ENCODE assay signal across 22 cellular contexts in genomic region chr3:171851685-171852084, GRCh38. TPM values are rescaled to one million over a fixed set of nuclear protein-coding genes. Genes with fewer than 3 reads are reported as not detected.
DNase-seq lines count a peak whose midpoint lies in the region; ATAC-seq and TF ChIP-seq lines count a peak whose summit lies in the region.
"Had no signal": no experiment of that assay in that cellular context is flagged by ENCODE, and none has a peak within 500 bp of the region (broad histone marks: within the 10 kb centered on the region; RNA-seq: fewer than 3 reads in every experiment).

No MANE protein-coding gene starts in this region.

- DNase-seq in NOMO-1 treated with DMSO at 0.1 percent for 48 hours (lab: John Stamatoyannopoulos, UW; ENCODE audit: unreplicated experiment): peak; percentile 67
- DNase-seq in NOMO-1 treated with dmso at 0.1 percent for 144 hours (lab: John Stamatoyannopoulos, UW; ENCODE audit: unreplicated experiment): no peak
- DNase-seq in astrocyte of the hippocampus (ENCODE audit: low read depth, low spot score): peak; percentile 41
- peak; percentile 98 for DNase-seq in glomerular endothelial cell (ENCODE audit: extremely low read depth, low read depth, low spot score)
- no peak for DNase-seq in smooth muscle cell (lab: John Stamatoyannopoulos, UW; ENCODE audit: unreplicated experiment)
- DNase-seq in DMS114 treated with DMSO at 0.1 percent for 48 hours (lab: John Stamatoyannopoulos, UW; ENCODE audit: unreplicated experiment): no peak
- DNase-seq: activated CD4-positive, alpha-beta T cell treated with anti-CD3 and anti-CD28 coated beads, Interleukin-2, amount 10 ng/mL, durations not matched to agents 7 days and 5 days; activated CD8-positive, alpha-beta memory T cell treated with anti-CD3 and anti-CD28 coated beads, Interleukin-2, amount 50 U/mL, for 48 hours; activated gamma-delta T cell treated with Interleukin-2 at 50 U/mL for 16 hours; amygdala; DMS153; natural killer cell; NCI-H2081; NCI-H69 had no signal

- peaks cover 8% of the 10 kb centered on the region for H3K4me1 ChIP-seq in smooth muscle cell (ENCODE audit: low read depth)

- no peaks in the 10 kb centered on the region for H3K36me3 ChIP-seq in smooth muscle cell (ENCODE audit: low read depth)

- ATAC-seq in HG02970 (IDR thresholded peaks at IDR 0.05; ENCODE audit: low FRiP score, unreplicated experiment) (no peak), HG03442 (IDR thresholded peaks at IDR 0.05; ENCODE audit: unreplicated experiment) (no peak)
- ATAC-seq: natural killer cell, Panc1 had no signal

- H3F3A ChIP-seq in smooth muscle cell (ENCODE audit: low read depth): peaks cover 18% of the 10 kb centered on the region

- WGBS in smooth muscle cell (ENCODE audit: low lambda C conversion rate): 41% methylated on average over 5 of the region's 5 CpGs

- H4K20me1 ChIP-seq in smooth muscle cell (ENCODE audit: low read depth): no peaks in the 10 kb centered on the region

- H3K9me3 ChIP-seq in smooth muscle cell (replicated peaks; ENCODE audit: low read depth): peaks cover 5% of the 10 kb centered on the region

- H3K79me2 ChIP-seq in smooth muscle cell (ENCODE audit: low read depth): no peaks in the 10 kb centered on the region

- no peak for TF ChIP-seq CTCF in smooth muscle cell (IDR thresholded peaks at IDR 0.05; ENCODE audit: borderline replicate concordance, insufficient read depth, poor library complexity, severe bottlenecking)

- H3K4me3 ChIP-seq in smooth muscle cell: no peak overlapping the region

- peak overlapping the region; percentile 79 for H3K27ac ChIP-seq in smooth muscle cell (ENCODE audit: low read depth)
- H3K27ac ChIP-seq: 22Rv1, C4-2B had no signal

- H3K9ac ChIP-seq in smooth muscle cell (ENCODE audit: low read depth): no peak overlapping the region

- H3K4me2 ChIP-seq in smooth muscle cell: peak overlapping the region; percentile 42

- H3K27me3 ChIP-seq in smooth muscle cell (ENCODE audit: low read depth): no peaks in the 10 kb centered on the region

- no peak overlapping the region for H2AFZ ChIP-seq in smooth muscle cell (ENCODE audit: low read depth)

RNA-seq across cellular contexts. Expression of gene TMEM212, which starts 8.5 kb away (rescaled TPM):
- total RNA-seq in glomerular endothelial cell: not detected in 2 replicates
- not detected in 2 replicates for total RNA-seq in smooth muscle cell
- not detected in 2 replicates for polyA plus RNA-seq in smooth muscle cell
- total RNA-seq: activated CD4-positive, alpha-beta T cell treated with anti-CD3 and anti-CD28 coated beads, Interleukin-2, amount 10 ng/mL, durations not matched to agents 7 days and 5 days; H4; natural killer cell; pulmonary artery endothelial cell; ureter had no signal

RNA-seq across cellular contexts. Expression of gene PLD1, which starts 41.4 kb away (rescaled TPM):
- total RNA-seq in glomerular endothelial cell (47.6 and 48.0 TPM in 2 replicates), smooth muscle cell (33.8 and 36.1 TPM in 2 replicates)
- polyA plus RNA-seq in smooth muscle cell: 15.2 and 15.6 TPM in 2 replicates

Comparison
In these comparisons a context has a peak if more than half of its experiments do, and no peak if none do; other contexts are left out.
1. DNase-seq: peak in NOMO-1 treated with DMSO at 0.1 percent for 48 hours (single experiment), astrocyte of the hippocampus (single experiment) and glomerular endothelial cell (single experiment); none in NOMO-1 treated with dmso at 0.1 percent for 144 hours (single experiment), smooth muscle cell (single experiment) and DMS114 treated with DMSO at 0.1 percent for 48 hours (single experiment).